In genomic region chr2:199463708-199464613, GRCh38 we compare ENCODE assay signal across 9 cellular contexts. TPM values are rescaled to one million over a fixed set of nuclear protein-coding genes. Genes with fewer than 3 reads are reported as not detected.
DNase-seq lines count a peak whose midpoint lies in the region; ATAC-seq, FAIRE-seq and TF ChIP-seq lines count a peak whose summit lies in the region.
"Had no signal": no experiment of that assay in that cellular context is flagged by ENCODE, and none has a peak within 500 bp of the region (broad histone marks: within the 10 kb centered on the region; RNA-seq: fewer than 3 reads in every experiment).

No MANE protein-coding gene starts in this region.

- peaks cover 12% of the 10 kb centered on the region for H3K36me3 Mint-ChIP-seq in T-helper 1 cell treated with Interleukin-12 subunit alpha and Interleukin-12 subunit beta and Interleukin-4 antibody, amounts not matched to agents 30 μg/mL and 1 μg/mL, for 36 hours (ENCODE audit: low read depth)
- H3K36me3 Mint-ChIP-seq in activated naive CD8-positive, alpha-beta T cell treated with anti-CD3 and anti-CD28 coated beads, Interleukin-2, amount 50 U/mL, for 24 hours (ENCODE audit: low read depth): peaks cover 8% of the 10 kb centered on the region

- peak overlapping the region; percentile 32 to 48 for H3K4me3 ChIP-seq in kidney (ENCODE audit: low read length in 2 of 2)
- peak overlapping the region; percentile 50 to 77 (median 65) for H3K4me3 ChIP-seq in subcutaneous abdominal adipose tissue (ENCODE audit: low read depth in 1 of 5, low read length in 5 of 5)

- H3K4me1 ChIP-seq in kidney (ENCODE audit: control insufficient read depth in 1 of 2, insufficient read depth in 1 of 2, low read depth in 1 of 2, low read length in 2 of 2) (peaks cover 10 to 14% of the 10 kb centered on the region in 2 donors), subcutaneous abdominal adipose tissue (ENCODE audit: control insufficient read depth in 5 of 5, insufficient read depth in 5 of 5, low read length in 5 of 5) (peaks cover 0 to 50% (median 40%) of the 10 kb centered on the region in 5 donors)
- H3K4me1 ChIP-seq: BE2C had no signal

- no peaks in the 10 kb centered on the region for H3K9me3 ChIP-seq in kidney (ENCODE audit: control insufficient read depth in 1 of 2, low read length in 2 of 2)
- no peaks in the 10 kb centered on the region for H3K9me3 ChIP-seq in subcutaneous abdominal adipose tissue (ENCODE audit: control insufficient read depth in 5 of 5, low read length in 5 of 5)
- H3K9me3 ChIP-seq: BE2C had no signal

- no peak overlapping the region for H3K4me3 Mint-ChIP-seq in T-helper 1 cell treated with Interleukin-12 subunit alpha and Interleukin-12 subunit beta and Interleukin-4 antibody, amounts not matched to agents 30 μg/mL and 1 μg/mL, for 36 hours
- H3K4me3 Mint-ChIP-seq in activated naive CD8-positive, alpha-beta T cell treated with anti-CD3 and anti-CD28 coated beads, Interleukin-2, amount 50 U/mL, for 24 hours: peak overlapping the region; percentile 24

- H3K27ac Mint-ChIP-seq in T-helper 1 cell treated with Interleukin-12 subunit alpha and Interleukin-12 subunit beta and Interleukin-4 antibody, amounts not matched to agents 30 μg/mL and 1 μg/mL, for 36 hours: peak overlapping the region; percentile 41
- H3K27ac Mint-ChIP-seq in activated naive CD8-positive, alpha-beta T cell treated with anti-CD3 and anti-CD28 coated beads, Interleukin-2, amount 50 U/mL, for 24 hours: no peak overlapping the region

- intact Hi-C loops in kidney (cut with DNase I): no loop called here

- no peak for FAIRE-seq in kidney (lab: Jason Lieb, UNC)

- no peak overlapping the region for H3K27ac ChIP-seq in kidney (ENCODE audit: low read depth in 2 of 2, low read length in 2 of 2)
- H3K27ac ChIP-seq in subcutaneous abdominal adipose tissue (ENCODE audit: low read depth, low read length): no peak overlapping the region

- no peak for ATAC-seq in activated naive CD8-positive, alpha-beta T cell treated with anti-CD3 and anti-CD28 coated beads, Interleukin-2, amount 50 U/mL, for 24 hours

- peaks cover 84% of the 10 kb centered on the region for H3K27me3 Mint-ChIP-seq in T-helper 1 cell treated with Interleukin-12 subunit alpha and Interleukin-12 subunit beta and Interleukin-4 antibody, amounts not matched to agents 30 μg/mL and 1 μg/mL, for 36 hours (ENCODE audit: low read depth)
- H3K27me3 Mint-ChIP-seq in activated naive CD8-positive, alpha-beta T cell treated with anti-CD3 and anti-CD28 coated beads, Interleukin-2, amount 50 U/mL, for 24 hours: peaks cover 79% of the 10 kb centered on the region

- H3K9ac ChIP-seq in kidney (ENCODE audit: low read length in 2 of 2): no peak overlapping the region
- H3K9ac ChIP-seq in subcutaneous abdominal adipose tissue (ENCODE audit: low read length in 5 of 5): peak overlapping the region in 3 of 5 donors; percentile 16 to 74 (median 41)

- no peaks in the 10 kb centered on the region for H3K9me3 Mint-ChIP-seq in T-helper 1 cell treated with Interleukin-12 subunit alpha and Interleukin-12 subunit beta and Interleukin-4 antibody, amounts not matched to agents 30 μg/mL and 1 μg/mL, for 36 hours
- H3K9me3 Mint-ChIP-seq in activated naive CD8-positive, alpha-beta T cell treated with anti-CD3 and anti-CD28 coated beads, Interleukin-2, amount 50 U/mL, for 24 hours: no peaks in the 10 kb centered on the region

- H3K36me3 ChIP-seq in kidney (ENCODE audit: control insufficient read depth in 1 of 2, insufficient read depth in 2 of 2, low read length in 2 of 2) (no peaks in the 10 kb centered on the region), subcutaneous abdominal adipose tissue (ENCODE audit: control insufficient read depth in 5 of 5, insufficient read depth in 5 of 5, low read length in 5 of 5) (no peaks in the 10 kb centered on the region)
- H3K36me3 ChIP-seq: BE2C had no signal

- H3K27me3 ChIP-seq in subcutaneous abdominal adipose tissue (ENCODE audit: control insufficient read depth in 5 of 5, insufficient read depth in 4 of 5, low read length in 5 of 5): peaks cover 50 to 76% (median 70%) of the 10 kb centered on the region in 5 donors

- TF ChIP-seq CTCF in kidney (IDR thresholded peaks at IDR 0.05; ENCODE audit: borderline replicate concordance, extremely low read depth, insufficient read depth): no peak

- DNase-seq in T-helper 1 cell (no peak), kidney (peak; percentile 77), NCI-H128 (lab: John Stamatoyannopoulos, UW; ENCODE audit: unreplicated experiment) (no peak), A172 (ENCODE audit: low spot score) (no peak)
- no peak for DNase-seq in activated naive CD8-positive, alpha-beta T cell treated with anti-CD3 and anti-CD28 coated beads, Interleukin-2, amount 50 U/mL, for 24 hours
- no peak for DNase-seq in stimulated activated CD4-positive, alpha-beta T cell treated with anti-CD3 and anti-CD28 coated beads, Interleukin-2, amount 100 ng/mL, for 48 hours

- H3K4me1 Mint-ChIP-seq in T-helper 1 cell treated with Interleukin-12 subunit alpha and Interleukin-12 subunit beta and Interleukin-4 antibody, amounts not matched to agents 30 μg/mL and 1 μg/mL, for 36 hours (ENCODE audit: low read depth): peaks cover 13% of the 10 kb centered on the region
- peaks cover 21% of the 10 kb centered on the region for H3K4me1 Mint-ChIP-seq in activated naive CD8-positive, alpha-beta T cell treated with anti-CD3 and anti-CD28 coated beads, Interleukin-2, amount 50 U/mL, for 24 hours

RNA-seq across cellular contexts. Expression of gene SATB2, which starts 6.2 kb away (rescaled TPM):
- 17.5 TPM for total RNA-seq in kidney
- 1.3 TPM for polyA plus RNA-seq in kidney (ENCODE audit: insufficient read depth, low read depth, low replicate concordance)
- 8.8 and 10.2 TPM in 2 replicates for total RNA-seq in A172 (2014; rRNA removed; shearing (Covaris generic))

Comparison
In these comparisons a context has a peak if more than half of its experiments do, and no peak if none do; other contexts are left out.
1. H3K9ac ChIP-seq: peak in subcutaneous abdominal adipose tissue (3 of 5); none in kidney (0 of 2).